Comparison of ENCODE assay signal across 25 cellular contexts in the genomic region with DNA sequence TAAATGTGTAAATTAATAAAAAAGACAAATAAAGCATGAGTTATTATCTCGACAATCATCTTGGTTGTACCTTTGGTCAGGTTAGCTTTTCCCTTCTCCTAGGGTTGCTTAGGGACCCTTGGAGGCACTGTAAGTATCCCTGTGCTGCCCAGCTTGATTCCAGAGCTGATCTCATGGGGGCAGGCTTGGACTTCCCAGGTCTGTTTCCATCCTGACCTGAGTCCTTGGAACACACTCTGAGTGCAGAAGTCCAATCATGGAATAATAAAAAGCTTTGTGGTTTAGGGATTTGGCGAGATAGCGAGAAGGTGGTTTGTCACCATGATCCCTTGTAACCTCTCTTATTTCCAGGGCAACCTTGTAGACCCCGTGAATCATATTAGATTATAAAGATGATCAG. TPM values are rescaled to one million over a fixed set of nuclear protein-coding genes. Genes with fewer than 3 reads are reported as not detected.
DNase-seq lines count a peak whose midpoint lies in the region; ATAC-seq, FAIRE-seq and TF ChIP-seq lines count a peak whose summit lies in the region.
"Had no signal": no experiment of that assay in that cellular context is flagged by ENCODE, and none has a peak within 500 bp of the region (broad histone marks: within the 10 kb centered on the region; RNA-seq: fewer than 3 reads in every experiment).

No MANE protein-coding gene starts in this region.

- no peaks in the 10 kb centered on the region; the same call in 1 of the 2 replicates for H3K23me2 ChIP-seq in H1 (ENCODE audit: low read depth, low read length)

- H3K4me2 ChIP-seq in H1 (ENCODE audit: insufficient read depth in 1 of 2, low read depth in 2 of 2, low read length in 2 of 2) = no peak overlapping the region
- H3K4me2 ChIP-seq: BLaER1 had no signal

- H3K36me3 ChIP-seq in right atrium auricular region = no peaks in the 10 kb centered on the region
- H3K36me3 ChIP-seq in H1 (ENCODE audit: control insufficient read depth in 2 of 4, insufficient read depth in 4 of 4, low read length in 3 of 4) = no peaks in the 10 kb centered on the region
- H3K36me3 ChIP-seq: BLaER1, tibial nerve had no signal

- H3K27ac ChIP-seq in right atrium auricular region (no peak overlapping the region), H1 (ENCODE audit: low read depth, low read length) (no peak overlapping the region)
- H3K27ac ChIP-seq: BLaER1, tibial nerve had no signal

- ATAC-seq in left ventricle myocardium superior (peak; percentile 31), GM19395 (IDR thresholded peaks at IDR 0.05; ENCODE audit: unreplicated experiment) (no peak)
- ATAC-seq: activated naive CD4-positive, alpha-beta T cell treated with anti-CD3 and anti-CD28 coated beads, Interleukin-2, amount 50 U/mL, for 72 hours; Right ventricle myocardium inferior had no signal

- peak; percentile 21 to 26 for TF ChIP-seq RAD21 in H1 (IDR thresholded peaks at IDR 0.05 in 1 of 2, conservative IDR thresholded peaks at IDR 0.05 in 1 of 2; ENCODE audit: low read depth in 2 of 2, low read length in 2 of 2)

- in situ Hi-C loops in KBM-7 (cut with MboI; ENCODE audit: low pct_unique_long_range_greater_than_20kb, low sequenced_read_pairs) = no loop called here

- H3K4me3 ChIP-seq in right atrium auricular region (no peak overlapping the region), H1 (ENCODE audit: extremely low read depth in 1 of 4, insufficient read depth in 2 of 4, low read depth in 3 of 4, low read length in 4 of 4) (no peak overlapping the region)
- H3K4me3 ChIP-seq: BLaER1, tibial nerve had no signal

- TF ChIP-seq CTCF in right atrium auricular region (IDR thresholded peaks at IDR 0.05) (no peak), H1 (IDR thresholded peaks at IDR 0.05; ENCODE audit: control extremely low read depth in 1 of 3, insufficient read depth in 1 of 3, low read depth in 1 of 3, low read length in 3 of 3) (peak in 1 of 3 experiments; percentile 2; a peak in 1 of 4 replicates)

- H2AK5ac ChIP-seq in H1 (ENCODE audit: low read depth, low read length) = no peak overlapping the region

- no peak overlapping the region for H2BK120ac ChIP-seq in H1 (replicated peaks; ENCODE audit: low read depth, low read length)

- POLR2A ChIA-PET in H1 (lab: Charles Lee; ENCODE audit: partially characterized antibody) = no interaction called here

- intact Hi-C loops in left ventricle myocardium superior (cut with micrococcal nuclease) = no loop called here

- H3K4ac ChIP-seq in H1 (replicated peaks; ENCODE audit: insufficient read length, low read depth, low read length) = no peak overlapping the region

- FAIRE-seq in H1 (lab: Jason Lieb, UNC) = no peak
- FAIRE-seq: bronchial epithelial cell, endothelial cell of umbilical vein, G401.6 had no signal

- no peak overlapping the region for H3K18ac ChIP-seq in H1 (ENCODE audit: extremely low read depth, low read length)

- H3K79me2 ChIP-seq in H1 (ENCODE audit: control insufficient read depth in 1 of 2, insufficient read depth in 2 of 2, low read length in 2 of 2) = no peaks in the 10 kb centered on the region

- CTCF ChIA-PET in H1 (lab: Charles Lee; ENCODE audit: partially characterized antibody) = interaction anchor here (0.8 to 2.1 kb wide), 3 partner anchors 13 to 909 kb away, joined by 4 to 7 read pairs (median 4); no protein-coding TSS in a partner anchor

- no peaks in the 10 kb centered on the region for H4K20me1 ChIP-seq in H1 (replicated peaks in 1 of 2; ENCODE audit: control insufficient read depth in 1 of 2, insufficient read depth in 2 of 2, low read length in 2 of 2)
- H4K20me1 ChIP-seq: BLaER1 had no signal

- H3K9ac ChIP-seq in H1 (replicated peaks in 1 of 4; ENCODE audit: extremely low read depth in 1 of 4, low read depth in 3 of 4, low read length in 3 of 4) = no peak overlapping the region
- H3K9ac ChIP-seq: BLaER1 had no signal

- H3K56ac ChIP-seq in H1 (replicated peaks; ENCODE audit: insufficient read length, low read depth, low read length) = no peak overlapping the region

- H3K4me1 ChIP-seq in right atrium auricular region (no peaks in the 10 kb centered on the region), H1 (replicated peaks in 1 of 4; ENCODE audit: control insufficient read depth in 3 of 4, insufficient read depth in 4 of 4, low read length in 3 of 4) (no peaks in the 10 kb centered on the region)
- H3K4me1 ChIP-seq: BLaER1, tibial nerve had no signal

- H3K23ac ChIP-seq in H1 (ENCODE audit: insufficient read length) = no peak overlapping the region

- H3K27me3 ChIP-seq in right atrium auricular region (no peaks in the 10 kb centered on the region), H1 (replicated peaks in 1 of 4; ENCODE audit: control insufficient read depth in 3 of 4, extremely low read depth in 1 of 4, insufficient read depth in 3 of 4, low read length in 3 of 4) (no peaks in the 10 kb centered on the region; a peak in 1 of 7 replicates)
- H3K27me3 ChIP-seq: BLaER1, tibial nerve had no signal

- no peak overlapping the region for H3K14ac ChIP-seq in H1 (ENCODE audit: insufficient read length)

- DNase-seq in left ventricle myocardium superior (no peak), right atrium auricular region (ENCODE audit: low spot score) (no peak), H1 (ENCODE audit: low read depth in 1 of 2, low spot score in 2 of 2) (no peak), kidney tubule cell (ENCODE audit: low spot score) (peak; percentile 9), KBM-7 (no peak)
- DNase-seq in activated CD4-positive, CD25-positive, alpha-beta regulatory T cell treated with anti-CD3 and anti-CD28 coated beads, Interleukin-2, amount 50 U/mL, for 72 hours = no peak
- DNase-seq: activated CD4-positive, alpha-beta T cell treated with anti-CD3 and anti-CD28 coated beads, Interleukin-2, amount 10 ng/mL, durations not matched to agents 24 days and 14 days; DMS79; HCEC 1CT; immature natural killer cell; NCI-H1092 treated with DMSO at 0.1 percent for 48 hours; NCI-H1930; stimulated activated CD4-positive, alpha-beta T cell treated with anti-CD3 and anti-CD28 coated beads, Interleukin-15, amount 100 ng/mL, for 24 hours; stimulated activated CD4-positive, alpha-beta T cell treated with anti-CD3 and anti-CD28 coated beads, Interleukin-4, amount 100 ng/mL, for 4 hours; SW 1271; T-helper 9 cell had no signal

- H4K8ac ChIP-seq in H1 (ENCODE audit: extremely low read depth, insufficient read depth, low read length) = no peak overlapping the region

- no peak for TF ChIP-seq EP300 in H1 (IDR thresholded peaks at IDR 0.05; ENCODE audit: borderline replicate concordance in 1 of 2, low read depth in 2 of 2, low read length in 2 of 2)

- H2AFZ ChIP-seq in H1 (ENCODE audit: low read length) = no peak overlapping the region

- H2BK20ac ChIP-seq in H1 (ENCODE audit: low read length) = no peak overlapping the region

- no peaks in the 10 kb centered on the region for H3K79me1 ChIP-seq in H1 (ENCODE audit: low read depth, low read length)

- no peak overlapping the region for H2BK12ac ChIP-seq in H1 (ENCODE audit: low read depth, low read length)

- WGBS in H1 (ENCODE audit: extremely low coverage in 1 of 2, insufficient coverage in 1 of 2, insufficient read length in 1 of 2, insufficient replicate concordance in 2 of 2, low coverage in 1 of 2, low lambda C conversion rate in 2 of 2, missing lambda C conversion rate in 1 of 2), 2 experiments = 94% methylated on average over 4 of the region's 4 CpGs; no CpG with 5 or more reads in 1 of the 2 experiments

- no peak overlapping the region for H4K91ac ChIP-seq in H1 (replicated peaks; ENCODE audit: insufficient read length, low read length)

- TF ChIP-seq POLR2A in H1 (IDR thresholded peaks at IDR 0.05; ENCODE audit: control extremely low read depth in 1 of 2, low read depth in 2 of 2, low read length in 2 of 2) = no peak

- H2BK15ac ChIP-seq in H1 (ENCODE audit: low read length) = no peak overlapping the region

- no peak overlapping the region for H4K5ac ChIP-seq in H1 (ENCODE audit: insufficient read length, low read depth, low read length)

- H3K9me3 ChIP-seq in right atrium auricular region (no peaks in the 10 kb centered on the region), H1 (ENCODE audit: insufficient read depth in 2 of 2, low read depth in 1 of 2, low read length in 1 of 2) (no peaks in the 10 kb centered on the region)
- H3K9me3 ChIP-seq: BLaER1, tibial nerve had no signal

- no peak overlapping the region for H2BK5ac ChIP-seq in H1 (ENCODE audit: low read depth, low read length)

RNA-seq across cellular contexts. Expression of a gene that starts 18.7 kb away (rescaled TPM):
- total RNA-seq in left ventricle myocardium superior = 0.45 TPM
- 1 to 10 TPM in 1 of 2 donors, under 1 TPM in 1; 0.19 to 1.2 TPM for total RNA-seq in right atrium auricular region
- total RNA-seq in H1 (2021; fragmentation: NEBNext Ultra II Directional; extraction: Animal tissue kit (Norgen Biotek cat#: 25700)) = 0.19 and 0.88 TPM in 2 replicates
- 0.06 and 0.08 TPM in 2 replicates for polyA plus RNA-seq in H1 (2011; rRNA removed)
- 0.08 TPM for polyA plus RNA-seq in H1 (2011; cell fraction: cytosol; rRNA removed)
- polyA plus RNA-seq in H1 (2011; cell fraction: nucleus; rRNA removed) = 0.21 TPM
- 0.04 to 0.43 TPM (median 0.12 TPM) in 4 replicates for polyA plus RNA-seq in H1 (2012, experiment 1 of 2)
- polyA plus RNA-seq in H1 (2012, experiment 2 of 2) = not detected
- 0.24 TPM for polyA plus RNA-seq in H1 (2013, experiment 1 of 2)
- polyA plus RNA-seq in H1 (2013, experiment 2 of 2) = 0.42 TPM
- 1.1 TPM in 2 replicates for polyA minus RNA-seq in H1 (2011; rRNA and poly(A)+ RNA removed)
- polyA minus RNA-seq in H1 (2011; cell fraction: cytosol; rRNA and poly(A)+ RNA removed) = 0.15 TPM
- 0.50 TPM for polyA minus RNA-seq in H1 (2011; cell fraction: nucleus; rRNA and poly(A)+ RNA removed)
- total RNA-seq: activated CD4-positive, alpha-beta T cell treated with anti-CD3 and anti-CD28 coated beads, Interleukin-2, amount 10 ng/mL, durations not matched to agents 24 days and 14 days; endothelial cell of umbilical vein had no signal
- polyA plus RNA-seq: endothelial cell of umbilical vein, IgD-negative memory B cell, immature natural killer cell had no signal
